11 cellular contexts compared by ENCODE assay signal in the genomic region with DNA sequence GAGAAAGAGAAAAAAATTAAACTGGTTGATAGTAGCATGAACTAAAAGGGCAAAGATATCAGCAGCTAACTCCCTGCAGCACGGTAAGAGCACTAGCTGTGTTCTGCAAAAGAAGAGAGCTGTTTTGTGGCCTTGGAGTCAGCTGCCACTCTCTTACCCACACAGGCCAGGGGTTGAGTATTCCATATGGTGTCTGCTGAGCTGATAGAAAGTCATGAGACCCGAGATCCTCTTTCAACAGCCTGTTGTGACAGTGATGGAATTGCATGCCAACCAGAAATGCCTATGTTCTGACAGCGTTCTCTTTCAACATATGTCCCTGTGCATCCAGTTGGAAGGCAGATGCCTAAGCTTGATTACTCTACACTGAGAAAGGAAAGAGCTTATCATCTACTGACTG. TPM values are rescaled to one million over a fixed set of nuclear protein-coding genes. Genes with fewer than 3 reads are reported as not detected.
DNase-seq lines count a peak whose midpoint lies in the region; ATAC-seq and TF ChIP-seq lines count a peak whose summit lies in the region.
"Had no signal": no experiment of that assay in that cellular context is flagged by ENCODE, and none has a peak within 500 bp of the region (broad histone marks: within the 10 kb centered on the region; RNA-seq: fewer than 3 reads in every experiment).

No MANE protein-coding gene starts in this region.

- peaks cover 0 to 2% (median 0%) of the 10 kb centered on the region in 7 donors for H3K9me3 Mint-ChIP-seq in CD14-positive monocyte

- in situ Hi-C loops in astrocyte of the spinal cord (cut with HindIII; ENCODE audit: low sequenced_read_pairs): no loop called here

- peak overlapping the region; percentile 7 for H3K27ac ChIP-seq in right cardiac atrium (ENCODE audit: low read length)

- no peak overlapping the region for H3K4me3 ChIP-seq in astrocyte of the spinal cord (ENCODE audit: low read depth, low read length)
- no peak overlapping the region for H3K4me3 ChIP-seq in right cardiac atrium (ENCODE audit: low read length)
- H3K4me3 ChIP-seq: spleen had no signal

- peak; percentile 54 for DNase-seq in A172 (ENCODE audit: low spot score)
- peak; percentile 65 for DNase-seq in astrocyte of the spinal cord (ENCODE audit: low read depth, low spot score)
- DNase-seq in right cardiac atrium: no peak
- no peak for DNase-seq in NCI-H187 (lab: John Stamatoyannopoulos, UW)
- DNase-seq in CD14-positive monocyte (ENCODE audit: low spot score): no peak
- no peak for DNase-seq in left lobe of liver (ENCODE audit: low spot score)
- DNase-seq: activated CD8-positive, alpha-beta memory T cell treated with anti-CD3 and anti-CD28 coated beads, Interleukin-2, amount 50 U/mL, for 4 hours; spleen had no signal

- no peak for TF ChIP-seq RAD21 in Ishikawa (IDR thresholded peaks at IDR 0.05; ENCODE audit: low read depth)

- TF ChIP-seq EP300 in Ishikawa (IDR thresholded peaks at IDR 0.05; ENCODE audit: borderline replicate concordance): no peak

- H3K4me1 ChIP-seq in right cardiac atrium (ENCODE audit: control insufficient read depth, insufficient read depth, low read length): peaks cover 7% of the 10 kb centered on the region

- H3K36me3 Mint-ChIP-seq in CD14-positive monocyte: peaks cover 0 to 42% of the 10 kb centered on the region in 2 donors

- WGBS in right cardiac atrium: 32% methylated on average over 3 of the region's 3 CpGs

- H3K27me3 ChIP-seq in right cardiac atrium (ENCODE audit: control insufficient read depth, insufficient read depth): no peaks in the 10 kb centered on the region
- H3K27me3 ChIP-seq: spleen had no signal

- H3K4me1 Mint-ChIP-seq in CD14-positive monocyte: no peaks in the 10 kb centered on the region

- ATAC-seq in right cardiac atrium: peak in 1 of 2 donors; percentile 27
- ATAC-seq in HG03159 (IDR thresholded peaks at IDR 0.05; ENCODE audit: unreplicated experiment): no peak
- no peak for ATAC-seq in left lobe of liver

- peaks cover 0 to 2% (median 0%) of the 10 kb centered on the region in 3 donors for H3K27me3 Mint-ChIP-seq in CD14-positive monocyte (ENCODE audit: low read depth in 3 of 3)
- H3K27me3 Mint-ChIP-seq: stimulated activated naive CD8-positive, alpha-beta T cell treated with anti-CD3 and anti-CD28 coated beads, Interleukin-15, Interleukin-2, amounts not matched to agents 100 ng/mL and 50 ng/mL, for 24 hours had no signal

- TF ChIP-seq CTCF in astrocyte of the spinal cord (IDR thresholded peaks at IDR 0.05; ENCODE audit: low read depth, low read length) (no peak), CD14-positive monocyte (IDR thresholded peaks at IDR 0.05) (no peak)

- H3K27ac Mint-ChIP-seq in CD14-positive monocyte: no peak overlapping the region
- H3K27ac Mint-ChIP-seq: stimulated activated naive CD8-positive, alpha-beta T cell treated with anti-CD3 and anti-CD28 coated beads, Interleukin-15, Interleukin-2, amounts not matched to agents 100 ng/mL and 50 ng/mL, for 24 hours had no signal

- H3K9me3 ChIP-seq in right cardiac atrium (ENCODE audit: control insufficient read depth, low read length): no peaks in the 10 kb centered on the region
- H3K9me3 ChIP-seq: spleen had no signal

- intact Hi-C loops in right cardiac atrium (cut with DNase I) (no loop called here), CD14-positive monocyte (cut with micrococcal nuclease) (no loop called here)

- H3K4me3 Mint-ChIP-seq in CD14-positive monocyte: no peak overlapping the region
- H3K4me3 Mint-ChIP-seq: stimulated activated naive CD8-positive, alpha-beta T cell treated with anti-CD3 and anti-CD28 coated beads, Interleukin-15, Interleukin-2, amounts not matched to agents 100 ng/mL and 50 ng/mL, for 24 hours had no signal

TF ChIP-seq in Ishikawa, 13 proteins besides CTCF, POLR2A, EP300 and RAD21:
- 0 out of 2 replicates have a peak, but pooled peaks have one; percentile 36 for TF ChIP-seq TEAD4 (IDR thresholded peaks at IDR 0.05)
- no peak for TF ChIP-seq NFIC (IDR thresholded peaks at IDR 0.05)
- no peak for TF ChIP-seq TCF12 (IDR thresholded peaks at IDR 0.05; ENCODE audit: low read depth)

RNA-seq across cellular contexts. Expression of gene TMTC1, which starts 39.9 kb away (rescaled TPM):
- total RNA-seq in A172 (2014; rRNA removed; shearing (Covaris generic)): 24.6 and 26.2 TPM in 2 replicates
- total RNA-seq in right cardiac atrium: 10 to 100 TPM; 44.4 to 57.8 (median 53.5) TPM
- polyA plus RNA-seq in right cardiac atrium: 17.9 TPM
- 1 to 10 TPM in 1 of 2 donors, under 1 TPM in 1; 0.57 to 5.6 TPM for polyA plus RNA-seq in CD14-positive monocyte
- total RNA-seq in left lobe of liver: 5.4 TPM

Comparison
In these comparisons a context has a peak if more than half of its experiments do, and no peak if none do; other contexts are left out.
1. DNase-seq: peak in A172 (single experiment) and astrocyte of the spinal cord (single experiment); none in right cardiac atrium (0 of 3), NCI-H187 (0 of 2), CD14-positive monocyte (single experiment) and left lobe of liver (single experiment).